In genomic region chr20:13783528-13783927, GRCh38 we compare ENCODE assay signal across 1 cellular context.
TF ChIP-seq lines count a peak whose summit lies in the region.

No MANE protein-coding gene starts in this region.

TF ChIP-seq in HepG2, 621 proteins besides CTCF, POLR2A, EP300 and RAD21 (continued from another document):
- peak; percentile 47; the same call in 1 of the 2 replicates for TF ChIP-seq ZMYM3 (CRISPR knock-in tag; IDR thresholded peaks at IDR 0.05)
